In genomic region chr3:188309437-188310269, GRCh38 we compare ENCODE assay signal across 10 cellular contexts.
A peak's percentile ranks its signal among the peaks of the same experiment; 100 is the strongest.
DNase-seq lines count a peak whose midpoint lies in the region; ATAC-seq and TF ChIP-seq lines count a peak whose summit lies in the region.
"Had no signal": no experiment of that assay in that cellular context is flagged by ENCODE, and none has a peak within 500 bp of the region (broad histone marks: within the 10 kb centered on the region; RNA-seq: fewer than 3 reads in every experiment).

No MANE protein-coding gene starts in this region.

- CTCF ChIA-PET in HEK293T (lab: Yijun Ruan, JAX) = interaction anchor here (0.6 kb wide), 1 partner anchor 170 kb away, joined by 3 read pairs; no protein-coding TSS in a partner anchor

- no peak for TF ChIP-seq EP300 in gastroesophageal sphincter (IDR thresholded peaks at IDR 0.05)

- TF ChIP-seq POLR2A in gastroesophageal sphincter (IDR thresholded peaks at IDR 0.05) = no peak

- peaks cover 0 to 21% of the 10 kb centered on the region in 2 donors for H3K36me3 ChIP-seq in gastroesophageal sphincter

- peak overlapping the region in 3 of 4 donors; percentile 18 to 96 (median 46) for H3K27ac ChIP-seq in gastroesophageal sphincter
- H3K27ac ChIP-seq: body of pancreas, RWPE1 had no signal

- H3K4me1 ChIP-seq in gastroesophageal sphincter = peaks cover 0 to 59% (median 6%) of the 10 kb centered on the region in 3 donors

- no peaks in the 10 kb centered on the region for H3K9me3 ChIP-seq in gastroesophageal sphincter
- H3K9me3 ChIP-seq: body of pancreas had no signal

- 54 to 56% methylated on average over 6 of the region's 6 CpGs for WGBS in gastroesophageal sphincter (ENCODE audit: low coverage in 1 of 2), 2 donors

- DNase-seq in HEK293T (ENCODE audit: extremely low spot score) = no peak
- DNase-seq in stimulated activated CD8-positive, alpha-beta memory T cell treated with anti-CD3 and anti-CD28 coated beads, Interleukin-4, amount 100 ng/mL, for 48 hours = no peak
- no peak for DNase-seq in activated CD4-positive, CD25-positive, alpha-beta regulatory T cell (lab: John Stamatoyannopoulos, UW)
- DNase-seq: body of pancreas, H9 had no signal

- no peak for TF ChIP-seq CTCF in gastroesophageal sphincter (IDR thresholded peaks at IDR 0.05)

- POLR2A ChIA-PET in HEK293T (lab: Yijun Ruan, JAX) = no interaction called here

- H3K4me3 ChIP-seq in gastroesophageal sphincter = no peak overlapping the region
- H3K4me3 ChIP-seq: body of pancreas had no signal

- ATAC-seq in GM18861 (IDR thresholded peaks at IDR 0.05; ENCODE audit: unreplicated experiment) (peak; percentile 99), GM21528 (IDR thresholded peaks at IDR 0.05; ENCODE audit: low FRiP score, unreplicated experiment) (peak; percentile 99), HG03460 (IDR thresholded peaks at IDR 0.05; ENCODE audit: unreplicated experiment) (peak; percentile 98), gastroesophageal sphincter (no peak)
- ATAC-seq: body of pancreas had no signal

- no peaks in the 10 kb centered on the region for H3K27me3 ChIP-seq in gastroesophageal sphincter
- H3K27me3 ChIP-seq: body of pancreas had no signal

TF ChIP-seq in HEK293T, 16 proteins besides CTCF, POLR2A, EP300 and RAD21:
- TF ChIP-seq PKNOX1 (IDR thresholded peaks at IDR 0.05) = no peak
- TF ChIP-seq TARDBP (IDR thresholded peaks at IDR 0.05) = no peak
- no peak for TF ChIP-seq NFRKB (IDR thresholded peaks at IDR 0.05)
